ENCODE assay signal across 1 cellular context in the genomic region with DNA sequence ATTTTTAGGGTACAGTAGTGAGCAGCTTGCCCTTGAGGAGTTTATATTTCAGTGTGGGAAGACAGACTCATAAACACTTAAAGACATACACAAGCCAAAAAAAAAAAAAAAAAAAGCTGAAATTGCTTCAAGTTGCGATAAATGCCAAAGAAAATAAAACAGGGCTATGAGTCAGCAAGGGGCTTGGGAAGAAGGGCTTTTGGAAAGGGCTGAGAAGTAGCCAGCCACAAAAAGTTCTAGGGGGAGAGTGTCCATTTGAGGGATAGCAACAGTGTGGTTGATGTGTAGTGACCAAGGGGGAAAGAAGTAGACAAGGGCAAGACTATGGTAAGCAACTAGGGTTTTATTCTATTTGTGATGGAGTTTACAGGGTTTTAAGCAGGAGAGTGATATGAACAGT.
TF ChIP-seq lines count a peak whose summit lies in the region.

No MANE protein-coding gene starts in this region.

TF ChIP-seq in endothelial cell of umbilical vein, 7 proteins besides CTCF, POLR2A, EP300 and RAD21:
- TF ChIP-seq, protein P1, sequence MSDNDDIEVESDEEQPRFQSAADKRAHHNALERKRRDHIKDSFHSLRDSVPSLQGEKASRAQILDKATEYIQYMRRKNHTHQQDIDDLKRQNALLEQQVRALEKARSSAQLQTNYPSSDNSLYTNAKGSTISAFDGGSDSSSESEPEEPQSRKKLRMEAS (IDR thresholded peaks at IDR 0.05; ENCODE audit: insufficient read depth, insufficient read length): no peak
- TF ChIP-seq MYC (IDR thresholded peaks at IDR 0.05; ENCODE audit: low read depth, low read length) (no peak), POLR2AphosphoS5 (IDR thresholded peaks at IDR 0.05; ENCODE audit: insufficient read depth, low read depth, low read length) (no peak), JUN (IDR thresholded peaks at IDR 0.05; ENCODE audit: borderline replicate concordance, insufficient read depth, insufficient read length, low read depth) (no peak), GATA2 (IDR thresholded peaks at IDR 0.05; ENCODE audit: insufficient read depth, insufficient read length, low read depth, low read length) (no peak), EZH2 (IDR thresholded peaks at IDR 0.05; ENCODE audit: borderline replicate concordance, low read depth, low read length, severe bottlenecking) (no peak), FOS (IDR thresholded peaks at IDR 0.05; ENCODE audit: borderline replicate concordance, insufficient read depth, low read length) (no peak)
TF ChIP-seq in endothelial cell of umbilical vein: peak in this region for 0.
